7 cellular contexts compared by ENCODE assay signal in the genomic region with DNA sequence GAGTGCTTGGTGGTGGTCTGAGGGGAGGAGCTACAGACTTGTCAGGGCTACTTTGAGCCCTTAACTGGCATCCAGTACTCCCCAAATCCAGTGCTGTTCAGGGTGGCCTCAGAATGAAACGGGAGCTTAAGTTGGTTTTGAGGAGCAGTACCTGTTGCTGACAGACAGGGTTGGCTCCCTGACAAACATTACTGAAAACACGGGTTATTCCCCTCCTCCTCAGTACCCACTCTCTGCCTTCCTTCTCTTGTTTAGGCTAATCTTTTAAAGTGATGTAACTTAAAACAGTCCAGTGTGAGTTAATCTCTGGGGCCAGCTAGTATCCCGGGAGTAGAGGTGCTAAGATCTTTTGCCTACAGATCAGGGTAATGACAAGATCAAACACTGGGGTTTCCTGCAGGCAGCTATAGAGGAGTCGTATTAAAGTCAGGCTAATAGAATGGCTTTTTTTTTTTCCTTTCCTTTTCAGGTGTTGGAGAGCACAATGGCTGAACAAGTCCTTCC. TPM values are rescaled to one million over a fixed set of nuclear protein-coding genes. Genes with fewer than 3 reads are reported as not detected.
DNase-seq lines count a peak whose midpoint lies in the region; ATAC-seq and TF ChIP-seq lines count a peak whose summit lies in the region.

No MANE protein-coding gene starts in this region.

- peaks cover 39% of the 10 kb centered on the region for H3K4me1 Mint-ChIP-seq in activated naive CD4-positive, alpha-beta T cell treated with anti-CD3 and anti-CD28 coated beads, Interleukin-2, amount 50 U/mL, for 24 hours

- peaks cover 77% of the 10 kb centered on the region for H3K4me1 ChIP-seq in lower lobe of right lung

- H3K27ac ChIP-seq in lower lobe of right lung: peak overlapping the region; percentile 50

- intact Hi-C loops in lower lobe of right lung (cut with DNase I): no loop called here

- ATAC-seq in GM18909 (IDR thresholded peaks at IDR 0.05; ENCODE audit: poor library complexity, unreplicated experiment) (peak; percentile 28), HG03159 (IDR thresholded peaks at IDR 0.05; ENCODE audit: unreplicated experiment) (peak; percentile 27), lower lobe of right lung (no peak)

- peaks cover 60% of the 10 kb centered on the region for H3K36me3 Mint-ChIP-seq in activated naive CD4-positive, alpha-beta T cell treated with anti-CD3 and anti-CD28 coated beads, Interleukin-2, amount 50 U/mL, for 24 hours

- no peak for TF ChIP-seq CTCF in lower lobe of right lung (IDR thresholded peaks at IDR 0.05)

- H3K36me3 ChIP-seq in lower lobe of right lung: peaks cover 24% of the 10 kb centered on the region

- H3K27me3 ChIP-seq in lower lobe of right lung (ENCODE audit: low read depth): no peaks in the 10 kb centered on the region

- DNase-seq in lower lobe of right lung (no peak), D341Med (ENCODE audit: low spot score) (no peak), NCI-H1092 treated with DMSO at 0.1 percent for 48 hours (lab: John Stamatoyannopoulos, UW) (no peak), GM03348 (ENCODE audit: low spot score) (no peak)

- H3K4me3 ChIP-seq in lower lobe of right lung: peak overlapping the region; percentile 92

- peak overlapping the region; percentile 94 for H3K27ac Mint-ChIP-seq in activated naive CD4-positive, alpha-beta T cell treated with anti-CD3 and anti-CD28 coated beads, Interleukin-2, amount 50 U/mL, for 24 hours

- no peaks in the 10 kb centered on the region for H3K9me3 ChIP-seq in lower lobe of right lung

- H3K4me3 Mint-ChIP-seq in activated naive CD4-positive, alpha-beta T cell treated with anti-CD3 and anti-CD28 coated beads, Interleukin-2, amount 50 U/mL, for 24 hours: peak overlapping the region; percentile 92

- no peaks in the 10 kb centered on the region for H3K9me3 Mint-ChIP-seq in activated naive CD4-positive, alpha-beta T cell treated with anti-CD3 and anti-CD28 coated beads, Interleukin-2, amount 50 U/mL, for 24 hours

- no peaks in the 10 kb centered on the region for H3K27me3 Mint-ChIP-seq in activated naive CD4-positive, alpha-beta T cell treated with anti-CD3 and anti-CD28 coated beads, Interleukin-2, amount 50 U/mL, for 24 hours

RNA-seq across cellular contexts. Expression of a gene that starts 3.7 kb away (rescaled TPM):
- 44.6 TPM for total RNA-seq in lower lobe of right lung

Comparison
In these comparisons a context has a peak if more than half of its experiments do, and no peak if none do; other contexts are left out.
1. ATAC-seq: peak in GM18909 (single experiment) and HG03159 (single experiment); none in lower lobe of right lung (0 of 2).